ENCODE assay signal across 8 cellular contexts in genomic region chr1:201828820-201829774, GRCh38. TPM values are rescaled to one million over a fixed set of nuclear protein-coding genes. Genes with fewer than 3 reads are reported as not detected.
DNase-seq lines count a peak whose midpoint lies in the region; ATAC-seq and TF ChIP-seq lines count a peak whose summit lies in the region.

TSS of gene IPO9 (plus strand) at chr1:201829157. CDS start at chr1:201829210, 53 bp downstream.

- ATAC-seq in GM18870 (IDR thresholded peaks at IDR 0.05; ENCODE audit: unreplicated experiment) (peak; percentile 76), HG03108 (IDR thresholded peaks at IDR 0.05; ENCODE audit: unreplicated experiment) (peak; percentile 86)

- POLR2A ChIA-PET in AG04450 (lab: Yijun Ruan, JAX) = interaction anchor here (0.5 to 0.7 kb wide), 2 partner anchors 311 to 340 kb away, joined by 4 to 6 read pairs; no protein-coding TSS in a partner anchor

- peaks cover 37% of the 10 kb centered on the region for H3K36me3 ChIP-seq in WERI-Rb-1
- no peaks in the 10 kb centered on the region for H3K36me3 ChIP-seq in breast epithelium
- no peaks in the 10 kb centered on the region for H3K36me3 ChIP-seq in iPS-20b (ENCODE audit: insufficient read depth, low read depth, low read length)

- TF ChIP-seq CTCF in AG04450 (IDR thresholded peaks at IDR 0.05; ENCODE audit: low read depth, low read length) (peak; percentile 90), WERI-Rb-1 (IDR thresholded peaks at IDR 0.05; ENCODE audit: low read depth, low read length) (peak; percentile 99), breast epithelium (IDR thresholded peaks at IDR 0.05) (peak; percentile 81 to 93 (median 85))

- TF ChIP-seq POLR2A in breast epithelium (IDR thresholded peaks at IDR 0.05) = peak; percentile 30

- intact Hi-C loops in breast epithelium (cut with DNase I; ENCODE audit: low total_unique reads) = no loop called here

- H3K4me3 ChIP-seq in AG04450 (ENCODE audit: low read depth, low read length) = peak within 1 kb of the TSS; percentile 100
- H3K4me3 ChIP-seq in WERI-Rb-1 (ENCODE audit: low read depth, low read length) = peak within 1 kb of the TSS; percentile 72
- H3K4me3 ChIP-seq in breast epithelium = peak within 1 kb of the TSS; percentile 73 to 95 (median 84)
- peak within 1 kb of the TSS; percentile 89 for H3K4me3 ChIP-seq in iPS-20b (ENCODE audit: low read length)
- H3K4me3 ChIP-seq in skin epidermis = peak within 1 kb of the TSS; percentile 63 to 99 (median 93)

- H3K27ac ChIP-seq in AG04450 (ENCODE audit: low read depth, low read length) = peak within 1 kb of the TSS; percentile 94
- peak within 1 kb of the TSS; percentile 99 for H3K27ac ChIP-seq in WERI-Rb-1
- peak within 1 kb of the TSS; percentile 96 to 97 for H3K27ac ChIP-seq in breast epithelium
- H3K27ac ChIP-seq in iPS-20b (ENCODE audit: low read length) = peak within 1 kb of the TSS; percentile 35
- peak within 1 kb of the TSS; percentile 33 to 96 (median 92) for H3K27ac ChIP-seq in skin epidermis

- H3K4me1 ChIP-seq in breast epithelium (peaks cover 0 to 9% of the 10 kb centered on the region in 2 donors), iPS-20b (ENCODE audit: insufficient read depth, low read length) (peaks cover 9% of the 10 kb centered on the region; the same call in 1 of the 2 replicates)

- H3K9ac ChIP-seq in iPS-20b (ENCODE audit: low read depth, low read length) = peak within 1 kb of the TSS; percentile 97

- CTCF ChIA-PET in AG04450 (lab: Charles Lee) = interaction anchor here (0.6 to 3.2 kb wide), 18 partner anchors 8 to 1210 kb away, joined by 3 to 17 read pairs (median 4); no protein-coding TSS in a partner anchor

- DNase-seq in AG04450 (ENCODE audit: low read depth, low spot score) = peak; percentile 85
- peak; percentile 99 for DNase-seq in NCI-H2227 (lab: John Stamatoyannopoulos, UW; ENCODE audit: unreplicated experiment)
- peak; percentile 100 for DNase-seq in WERI-Rb-1
- peak; percentile 92 to 94 for DNase-seq in breast epithelium (ENCODE audit: low spot score in 2 of 2)

- H3K9me3 ChIP-seq in AG04450 (ENCODE audit: control insufficient read depth, insufficient read depth, low read length) = no peaks in the 10 kb centered on the region; the same call in 1 of the 2 replicates
- H3K9me3 ChIP-seq in WERI-Rb-1 (ENCODE audit: severe bottlenecking) = no peaks in the 10 kb centered on the region
- H3K9me3 ChIP-seq in breast epithelium = no peaks in the 10 kb centered on the region
- H3K9me3 ChIP-seq in iPS-20b (ENCODE audit: insufficient read depth, low read depth, low read length) = no peaks in the 10 kb centered on the region

- H3K27me3 ChIP-seq in AG04450 (ENCODE audit: control insufficient read depth, insufficient read depth, low read length) (no peaks in the 10 kb centered on the region), WERI-Rb-1 (ENCODE audit: insufficient read depth, low read depth, severe bottlenecking) (no peaks in the 10 kb centered on the region), breast epithelium (no peaks in the 10 kb centered on the region), iPS-20b (ENCODE audit: insufficient read depth, low read length) (no peaks in the 10 kb centered on the region)

RNA-seq across cellular contexts. Expression of gene IPO9, which starts in this region (rescaled TPM):
- polyA plus RNA-seq in AG04450 (2011; rRNA removed) = 55.5 and 57.9 TPM in 2 replicates
- polyA minus RNA-seq in AG04450 (2011; rRNA and poly(A)+ RNA removed) = 38.9 and 43.6 TPM in 2 replicates
- 10 to 100 TPM; 15.2 to 21.3 (median 18.1) TPM for total RNA-seq in breast epithelium

Comparison
In these comparisons a context has a peak if more than half of its experiments do, and no peak if none do; other contexts are left out.
1. Peak in every context shown above with its lines: DNase-seq, ATAC-seq, H3K4me3 ChIP-seq and H3K27ac ChIP-seq.
2. H3K27ac ChIP-seq: peak in every context shown above with its lines; median percentile 99 in WERI-Rb-1; 96 in breast epithelium; 94 in AG04450; 92 in skin epidermis; 35 in iPS-20b.